Comparison of ENCODE assay signal across 1 cellular context in genomic region chr5:10724799-10725507, GRCh38.
TF ChIP-seq lines count a peak whose summit lies in the region.

No MANE protein-coding gene starts in this region.

TF ChIP-seq in K562, 482 proteins besides CTCF, POLR2A, EP300 and RAD21 (continued from another document and continues in another):
- TF ChIP-seq STAT5A (IDR thresholded peaks at IDR 0.05; ENCODE audit: borderline replicate concordance, low read length) (peak; percentile 41; the same call in 1 of the 2 replicates), ETV1 (tag; conservative IDR thresholded peaks at IDR 0.05; ENCODE audit: low read depth) (0 out of 2 replicates have a peak, but pooled peaks have one; percentile 31), GTF2E2 (tag; IDR thresholded peaks at IDR 0.05) (peak; percentile 61; the same call in 1 of the 2 replicates), SMAD4 (CRISPR knock-in tag; conservative IDR thresholded peaks at IDR 0.05) (peak; percentile 75), HDAC3 (IDR thresholded peaks at IDR 0.05; ENCODE audit: borderline replicate concordance, partially characterized antibody) (peak; percentile 50), POLR3A (IDR thresholded peaks at IDR 0.05; ENCODE audit: borderline replicate concordance, extremely low read depth, insufficient read depth, insufficient read length) (no peak), MAFG (tag; conservative IDR thresholded peaks at IDR 0.05) (peak; percentile 22), NR2C2 (CRISPR knock-in tag; IDR thresholded peaks at IDR 0.05) (no peak), NR2C2 (tag; IDR thresholded peaks at IDR 0.05) (peak; percentile 40; the same call in 1 of the 2 replicates), SMAD2 (IDR thresholded peaks at IDR 0.05; ENCODE audit: low read depth, low read length) (no peak), PHB (CRISPR knock-in tag; IDR thresholded peaks at IDR 0.05) (0 out of 2 replicates have a peak, but pooled peaks have one; percentile 55), CREM (IDR thresholded peaks at IDR 0.05; ENCODE audit: low read depth) (0 out of 2 replicates have a peak, but pooled peaks have one; percentile 7), DIDO1 (tag; IDR thresholded peaks at IDR 0.05; ENCODE audit: low read depth) (peak; percentile 56; the same call in 1 of the 2 replicates), SMARCA4 (IDR thresholded peaks at IDR 0.05) (peak; percentile 76), ZBTB7A (IDR thresholded peaks at IDR 0.05; ENCODE audit: borderline replicate concordance, control insufficient read depth, low read depth, low read length) (peak; percentile 88; the same call in 1 of the 2 replicates), HDAC1 (IDR thresholded peaks at IDR 0.05) (peak in 1 of 2 experiments; percentile 36; a peak in 1 of 4 replicates), HINFP (tag; conservative IDR thresholded peaks at IDR 0.05; ENCODE audit: low read depth) (no peak), ZNF175 (CRISPR knock-in tag; IDR thresholded peaks at IDR 0.05; ENCODE audit: low read depth) (peak; percentile 48; the same call in 1 of the 2 replicates), ZNF165 (CRISPR knock-in tag; IDR thresholded peaks at IDR 0.05; ENCODE audit: borderline replicate concordance) (no peak), PPARD (CRISPR knock-in tag; IDR thresholded peaks at IDR 0.05) (no peak), CUX1 (CRISPR knock-in tag; IDR thresholded peaks at IDR 0.05) (no peak), ZNF512 (tag; IDR thresholded peaks at IDR 0.05) (no peak), SRSF1 (IDR thresholded peaks at IDR 0.05; ENCODE audit: low read depth, low read length) (no peak), ARID1B (IDR thresholded peaks at IDR 0.05) (peak; percentile 70), ZFP91 (CRISPR knock-in tag; IDR thresholded peaks at IDR 0.05) (no peak), ZKSCAN8 (CRISPR knock-in tag; IDR thresholded peaks at IDR 0.05) (no peak; the same call in 1 of the 2 replicates), CEBPZ (IDR thresholded peaks at IDR 0.05; ENCODE audit: borderline replicate concordance, low read depth, low read length) (no peak), KDM4B (IDR thresholded peaks at IDR 0.05; ENCODE audit: borderline replicate concordance in 2 of 2, low read depth in 1 of 2) (peak in 1 of 2 experiments; percentile 68; a peak in 1 of 4 replicates), ZNF407 (IDR thresholded peaks at IDR 0.05; ENCODE audit: low read depth) (peak; percentile 44; the same call in 1 of the 2 replicates), ZBTB9 (CRISPR knock-in tag; IDR thresholded peaks at IDR 0.05) (no peak), CC2D1A (IDR thresholded peaks at IDR 0.05) (0 out of 2 replicates have a peak, but pooled peaks have one; percentile 32)
